In the genomic region with DNA sequence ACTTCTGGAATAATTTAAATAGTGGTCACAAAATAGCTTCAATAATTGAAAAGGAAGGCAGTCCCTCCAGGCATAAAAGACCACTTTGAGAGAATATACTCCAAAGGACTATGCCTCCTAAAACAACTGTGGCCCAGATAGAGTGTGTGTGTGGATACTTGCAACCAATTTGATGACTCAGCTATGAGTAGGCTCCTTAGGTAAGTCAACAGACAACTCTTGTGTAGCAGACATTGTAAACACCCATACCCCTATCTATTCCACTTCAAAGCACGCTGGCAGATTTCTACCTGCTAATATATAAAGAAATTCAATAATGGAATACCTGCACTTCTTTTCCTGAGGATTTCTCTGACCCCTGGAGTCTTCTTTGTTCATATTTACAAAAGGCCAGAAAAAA, we compare ENCODE assay signal across 23 cellular contexts.
A peak's percentile ranks its signal among the peaks of the same experiment; 100 is the strongest.
DNase-seq lines count a peak whose midpoint lies in the region; ATAC-seq, FAIRE-seq and TF ChIP-seq lines count a peak whose summit lies in the region.
"Had no signal": no experiment of that assay in that cellular context is flagged by ENCODE, and none has a peak within 500 bp of the region (broad histone marks: within the 10 kb centered on the region; RNA-seq: fewer than 3 reads in every experiment).

No MANE protein-coding gene starts in this region.

- FAIRE-seq in H1 (lab: Jason Lieb, UNC), result no peak
- FAIRE-seq: islet of Langerhans, urothelium cell line had no signal

- no peak for TF ChIP-seq EP300 in H1 (IDR thresholded peaks at IDR 0.05; ENCODE audit: borderline replicate concordance in 1 of 2, low read depth in 2 of 2, low read length in 2 of 2)

- CTCF ChIA-PET in Panc1 (lab: Charles Lee), result no interaction called here
- CTCF ChIA-PET in H1 (lab: Charles Lee; ENCODE audit: partially characterized antibody), result interaction anchor here (0.8 to 1.0 kb wide), 2 partner anchors 9 to 28 kb away, joined by 3 read pairs; no protein-coding TSS in a partner anchor

- H4K5ac ChIP-seq in H1 (ENCODE audit: insufficient read length, low read depth, low read length), result no peak overlapping the region

- H2BK12ac ChIP-seq in H1 (ENCODE audit: low read depth, low read length), result no peak overlapping the region

- H3K4me1 ChIP-seq in Panc1 (ENCODE audit: control insufficient read depth, insufficient read depth, low read length) (no peaks in the 10 kb centered on the region), H1 (replicated peaks in 1 of 4; ENCODE audit: control insufficient read depth in 3 of 4, insufficient read depth in 4 of 4, low read length in 3 of 4) (no peaks in the 10 kb centered on the region), osteoblast (ENCODE audit: insufficient read depth, low read length) (no peaks in the 10 kb centered on the region)

- TF ChIP-seq RAD21 in H1 (IDR thresholded peaks at IDR 0.05 in 1 of 2, conservative IDR thresholded peaks at IDR 0.05 in 1 of 2; ENCODE audit: low read depth in 2 of 2, low read length in 2 of 2), result no peak

- H3K27ac ChIP-seq in Panc1 (ENCODE audit: low read length) (no peak overlapping the region), H1 (ENCODE audit: low read depth, low read length) (no peak overlapping the region), osteoblast (ENCODE audit: low read depth, low read length) (no peak overlapping the region)
- H3K27ac ChIP-seq: 22Rv1; BLaER1 treated with 17β-estradiol and CSF1 and Interleukin-3, amounts not matched to agents 10 nM and 100 nM; ovary had no signal

- TF ChIP-seq CTCF in Panc1 (IDR thresholded peaks at IDR 0.05) (no peak), H1 (IDR thresholded peaks at IDR 0.05; ENCODE audit: control extremely low read depth in 1 of 3, insufficient read depth in 1 of 3, low read depth in 1 of 3, low read length in 3 of 3) (no peak), osteoblast (IDR thresholded peaks at IDR 0.05; ENCODE audit: extremely low read depth, low read depth, low read length) (no peak)

- H3K9ac ChIP-seq in H1 (replicated peaks in 1 of 4; ENCODE audit: extremely low read depth in 1 of 4, low read depth in 3 of 4, low read length in 3 of 4), result no peak overlapping the region
- H3K9ac ChIP-seq: BLaER1 treated with 17β-estradiol and CSF1 and Interleukin-3, amounts not matched to agents 10 nM and 100 nM had no signal

- H3K56ac ChIP-seq in H1 (replicated peaks; ENCODE audit: insufficient read length, low read depth, low read length), result no peak overlapping the region

- H2BK20ac ChIP-seq in H1 (ENCODE audit: low read length), result no peak overlapping the region

- no peak overlapping the region for H3K4me3 ChIP-seq in Panc1 (ENCODE audit: low read depth in 2 of 2, low read length in 2 of 2)
- no peak overlapping the region for H3K4me3 ChIP-seq in H1 (ENCODE audit: extremely low read depth in 1 of 4, insufficient read depth in 2 of 4, low read depth in 3 of 4, low read length in 4 of 4)
- H3K4me3 ChIP-seq in osteoblast (ENCODE audit: insufficient read depth, low read length), result no peak overlapping the region
- H3K4me3 ChIP-seq: BLaER1 treated with 17β-estradiol and CSF1 and Interleukin-3, amounts not matched to agents 10 nM and 100 nM; ovary had no signal

- no peaks in the 10 kb centered on the region for H3K79me2 ChIP-seq in H1 (ENCODE audit: control insufficient read depth in 1 of 2, insufficient read depth in 2 of 2, low read length in 2 of 2)
- H3K79me2 ChIP-seq in osteoblast (ENCODE audit: insufficient read depth, low read length), result no peaks in the 10 kb centered on the region

- H2BK5ac ChIP-seq in H1 (ENCODE audit: low read depth, low read length), result no peak overlapping the region

- H3K4me2 ChIP-seq in H1 (ENCODE audit: insufficient read depth in 1 of 2, low read depth in 2 of 2, low read length in 2 of 2) (no peak overlapping the region), osteoblast (ENCODE audit: insufficient read depth, low read length) (no peak overlapping the region)

- H4K91ac ChIP-seq in H1 (replicated peaks; ENCODE audit: insufficient read length, low read length), result no peak overlapping the region

- no peak overlapping the region for H4K8ac ChIP-seq in H1 (ENCODE audit: extremely low read depth, insufficient read depth, low read length)

- no peak overlapping the region for H2AFZ ChIP-seq in H1 (ENCODE audit: low read length)
- H2AFZ ChIP-seq in osteoblast (ENCODE audit: low read length), result no peak overlapping the region

- H4K20me1 ChIP-seq in H1 (replicated peaks in 1 of 2; ENCODE audit: control insufficient read depth in 1 of 2, insufficient read depth in 2 of 2, low read length in 2 of 2) (no peaks in the 10 kb centered on the region), osteoblast (ENCODE audit: insufficient read depth, low read length) (no peaks in the 10 kb centered on the region)
- H4K20me1 ChIP-seq: BLaER1 treated with 17β-estradiol and CSF1 and Interleukin-3, amounts not matched to agents 10 nM and 100 nM had no signal

- no peaks in the 10 kb centered on the region for H3K23me2 ChIP-seq in H1 (ENCODE audit: low read depth, low read length)

- no peak overlapping the region for H2AK5ac ChIP-seq in H1 (ENCODE audit: low read depth, low read length)

- no peak for TF ChIP-seq POLR2A in H1 (IDR thresholded peaks at IDR 0.05; ENCODE audit: control extremely low read depth in 1 of 2, low read depth in 2 of 2, low read length in 2 of 2)

- ATAC-seq in Panc1 (no peak), GM19328 (IDR thresholded peaks at IDR 0.05; ENCODE audit: unreplicated experiment) (no peak)
- ATAC-seq: activated CD8-positive, alpha-beta memory T cell treated with anti-CD3 and anti-CD28 coated beads, Interleukin-2, amount 10 ng/mL, durations not matched to agents 7 days and 5 days; naive thymus-derived CD8-positive, alpha-beta T cell; sciatic nerve had no signal

- no peaks in the 10 kb centered on the region for H3K9me3 ChIP-seq in Panc1 (ENCODE audit: control insufficient read depth, insufficient read depth, low read depth, low read length)
- H3K9me3 ChIP-seq in H1 (ENCODE audit: insufficient read depth in 2 of 2, low read depth in 1 of 2, low read length in 1 of 2), result no peaks in the 10 kb centered on the region
- no peaks in the 10 kb centered on the region for H3K9me3 ChIP-seq in osteoblast (ENCODE audit: low read depth, low read length)
- H3K9me3 ChIP-seq: BLaER1 treated with 17β-estradiol and CSF1 and Interleukin-3, amounts not matched to agents 10 nM and 100 nM; ovary had no signal

- no peaks in the 10 kb centered on the region for H3K79me1 ChIP-seq in H1 (ENCODE audit: low read depth, low read length)

- H3K27me3 ChIP-seq in Panc1 (ENCODE audit: control insufficient read depth, insufficient read depth, low read length) (no peaks in the 10 kb centered on the region), H1 (replicated peaks in 1 of 4; ENCODE audit: control insufficient read depth in 3 of 4, extremely low read depth in 1 of 4, insufficient read depth in 3 of 4, low read length in 3 of 4) (no peaks in the 10 kb centered on the region), osteoblast (ENCODE audit: insufficient read depth, low read length) (no peaks in the 10 kb centered on the region)
- H3K27me3 ChIP-seq: BLaER1 treated with 17β-estradiol and CSF1 and Interleukin-3, amounts not matched to agents 10 nM and 100 nM; ovary had no signal

- POLR2A ChIA-PET in Panc1 (lab: Charles Lee) (no interaction called here), H1 (lab: Charles Lee; ENCODE audit: partially characterized antibody) (no interaction called here)

- intact Hi-C loops in Panc1 (cut with micrococcal nuclease; ENCODE audit: unreplicated experiment), result no loop called here

- H2BK15ac ChIP-seq in H1 (ENCODE audit: low read length), result no peak overlapping the region

- no peak overlapping the region for H3K18ac ChIP-seq in H1 (ENCODE audit: extremely low read depth, low read length)

- no peak overlapping the region for H3K23ac ChIP-seq in H1 (ENCODE audit: insufficient read length)

- no peak overlapping the region for H3K14ac ChIP-seq in H1 (ENCODE audit: insufficient read length)

- WGBS in H1 (ENCODE audit: extremely low coverage in 1 of 2, insufficient coverage in 1 of 2, insufficient read length in 1 of 2, insufficient replicate concordance in 2 of 2, low coverage in 1 of 2, low lambda C conversion rate in 2 of 2, missing lambda C conversion rate in 1 of 2), 2 experiments, result 77% methylated on average over 1 of the region's 1 CpG; no CpG with 5 or more reads in 1 of the 2 experiments

- no peak overlapping the region for H3K4ac ChIP-seq in H1 (replicated peaks; ENCODE audit: insufficient read length, low read depth, low read length)

- in situ Hi-C loops in Panc1 (cut with HindIII; ENCODE audit: low pct_unique_long_range_greater_than_20kb, low sequenced_read_pairs), result no loop called here

- no TSS peak for BruUV-seq in Panc1 (replicated peaks; lab: Mats Ljungman, UMichigan)

- H3K36me3 ChIP-seq in Panc1 (ENCODE audit: control insufficient read depth, insufficient read depth, low read length) (no peaks in the 10 kb centered on the region), H1 (ENCODE audit: control insufficient read depth in 2 of 4, insufficient read depth in 4 of 4, low read length in 3 of 4) (no peaks in the 10 kb centered on the region), osteoblast (ENCODE audit: insufficient read depth, low read length) (peaks cover 6% of the 10 kb centered on the region)
- H3K36me3 ChIP-seq: ovary had no signal

- DNase-seq in NCI-H510A treated with DMSO at 0.1 percent for 48 hours (lab: John Stamatoyannopoulos, UW), result peak; percentile 7
- no peak for DNase-seq in NCI-H510A (lab: John Stamatoyannopoulos, UW)
- peak; percentile 7 for DNase-seq in Panc1 (ENCODE audit: low read depth, low spot score)
- DNase-seq in H1 (ENCODE audit: low read depth in 1 of 2, low spot score in 2 of 2), result no peak
- DNase-seq in osteoblast (ENCODE audit: insufficient read length, low spot score, missing footprints), result peak; percentile 42
- no peak for DNase-seq in T-helper 1 cell
- DNase-seq in NCI-H1092 (lab: John Stamatoyannopoulos, UW), result no peak
- DNase-seq: activated CD4-positive, alpha-beta T cell treated with anti-CD3 and anti-CD28 coated beads for 4 hours; activated CD8-positive, alpha-beta memory T cell treated with anti-CD3 and anti-CD28 coated beads, Interleukin-2, amount 10 ng/mL, durations not matched to agents 7 days and 5 days; Calu3; cortex of kidney; naive thymus-derived CD8-positive, alpha-beta T cell; NCI-H1092 treated with DMSO at 0.1 percent for 48 hours; NCI-H2107; NCI-H524; ovary; SHP77 had no signal

- H2BK120ac ChIP-seq in H1 (replicated peaks; ENCODE audit: low read depth, low read length), result no peak overlapping the region

TF ChIP-seq in H1, 55 proteins besides CTCF, POLR2A, EP300 and RAD21:
- TF ChIP-seq BACH1 (IDR thresholded peaks at IDR 0.05; ENCODE audit: low read length), result peak; percentile 62; the same call in 1 of the 2 replicates
- peak; percentile 50 for TF ChIP-seq MAFK (IDR thresholded peaks at IDR 0.05; ENCODE audit: low read depth, low read length)
- TF ChIP-seq, protein P1, sequence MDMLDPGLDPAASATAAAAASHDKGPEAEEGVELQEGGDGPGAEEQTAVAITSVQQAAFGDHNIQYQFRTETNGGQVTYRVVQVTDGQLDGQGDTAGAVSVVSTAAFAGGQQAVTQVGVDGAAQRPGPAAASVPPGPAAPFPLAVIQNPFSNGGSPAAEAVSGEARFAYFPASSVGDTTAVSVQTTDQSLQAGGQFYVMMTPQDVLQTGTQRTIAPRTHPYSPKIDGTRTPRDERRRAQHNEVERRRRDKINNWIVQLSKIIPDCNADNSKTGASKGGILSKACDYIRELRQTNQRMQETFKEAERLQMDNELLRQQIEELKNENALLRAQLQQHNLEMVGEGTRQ (IDR thresholded peaks at IDR 0.05; ENCODE audit: low read length), result no peak

Comparison
In these comparisons a context has a peak if more than half of its experiments do, and no peak if none do; other contexts are left out.
1. DNase-seq: peak in NCI-H510A treated with DMSO at 0.1 percent for 48 hours (single experiment), Panc1 (single experiment) and osteoblast (single experiment); none in NCI-H510A (single experiment), H1 (0 of 2), T-helper 1 cell (0 of 5) and NCI-H1092 (single experiment).